10 cellular contexts compared by ENCODE assay signal in genomic region chr7:151125835-151126481, GRCh38. TPM values are rescaled to one million over a fixed set of nuclear protein-coding genes. Genes with fewer than 3 reads are reported as not detected.
A peak's percentile ranks its signal among the peaks of the same experiment; 100 is the strongest.
DNase-seq lines count a peak whose midpoint lies in the region; ATAC-seq and TF ChIP-seq lines count a peak whose summit lies in the region.
"Had no signal": no experiment of that assay in that cellular context is flagged by ENCODE, and none has a peak within 500 bp of the region (broad histone marks: within the 10 kb centered on the region; RNA-seq: fewer than 3 reads in every experiment).

No MANE protein-coding gene starts in this region.

- H3K4me3 ChIP-seq in H7 (ENCODE audit: insufficient read depth, low read depth, low read length) (peak overlapping the region; percentile 47), colonic mucosa (peak overlapping the region; percentile 37), iPS-20b (ENCODE audit: low read length) (peak overlapping the region; percentile 76), skeletal muscle satellite cell (ENCODE audit: low read length) (peak overlapping the region; percentile 42)

- no peak for ATAC-seq in HG02840 (IDR thresholded peaks at IDR 0.05; ENCODE audit: low FRiP score, unreplicated experiment)
- no peak for ATAC-seq in GM19351 (IDR thresholded peaks at IDR 0.05; ENCODE audit: unreplicated experiment)
- no peak for ATAC-seq in HG02885 (IDR thresholded peaks at IDR 0.05; ENCODE audit: poor library complexity, unreplicated experiment)
- ATAC-seq: stimulated activated naive CD8-positive, alpha-beta T cell treated with anti-CD3 and anti-CD28 coated beads, Interleukin-15, amount 100 ng/mL, for 72 hours had no signal

- H3K9me3 ChIP-seq in colonic mucosa, result no peaks in the 10 kb centered on the region
- H3K9me3 ChIP-seq in iPS-20b (ENCODE audit: insufficient read depth, low read depth, low read length), result no peaks in the 10 kb centered on the region
- no peaks in the 10 kb centered on the region for H3K9me3 ChIP-seq in skeletal muscle satellite cell (replicated peaks; ENCODE audit: low read length)

- H3K9ac ChIP-seq in colonic mucosa (ENCODE audit: low read depth in 2 of 2, low read length in 2 of 2), result peak overlapping the region; percentile 46 to 47
- H3K9ac ChIP-seq in iPS-20b (ENCODE audit: low read depth, low read length), result peak overlapping the region; percentile 59; the same call in 1 of the 2 replicates
- no peak overlapping the region for H3K9ac ChIP-seq in skeletal muscle satellite cell (ENCODE audit: low read depth, low read length)

- H3K27ac ChIP-seq in colonic mucosa, result peak overlapping the region; percentile 82
- H3K27ac ChIP-seq in iPS-20b (ENCODE audit: low read length), result no peak overlapping the region

- H3K4me2 ChIP-seq in skeletal muscle satellite cell (ENCODE audit: low read length), result peak overlapping the region; percentile 77

- DNase-seq in H7, result peak; percentile 95
- peak; percentile 83 for DNase-seq in colonic mucosa
- no peak for DNase-seq in NCI-H748 treated with DMSO at 0.1 percent for 48 hours (lab: John Stamatoyannopoulos, UW)
- DNase-seq: activated B cell treated with CpG ODN at 0.5 μM for 24 hours; stimulated activated naive CD8-positive, alpha-beta T cell treated with anti-CD3 and anti-CD28 coated beads, Interleukin-15, amount 100 ng/mL, for 72 hours had no signal

- H3K27me3 ChIP-seq in H7 (ENCODE audit: control insufficient read depth, insufficient read depth, low read length), result peaks cover 3% of the 10 kb centered on the region; the same call in 1 of the 2 replicates
- H3K27me3 ChIP-seq in colonic mucosa, result no peaks in the 10 kb centered on the region
- H3K27me3 ChIP-seq in iPS-20b (ENCODE audit: insufficient read depth, low read length), result peaks cover 24% of the 10 kb centered on the region
- no peaks in the 10 kb centered on the region for H3K27me3 ChIP-seq in skeletal muscle satellite cell (ENCODE audit: control insufficient read depth, insufficient read depth, low read length)

- intact Hi-C loops in colonic mucosa (cut with DNase I), result loop anchor here (10.0 kb wide), 1 partner anchor 119 kb away; the partner anchor contains the start of gene SMARCD3

- TF ChIP-seq CTCF in colonic mucosa (IDR thresholded peaks at IDR 0.05), result no peak

- H3K36me3 ChIP-seq in H7 (replicated peaks; ENCODE audit: control insufficient read depth, insufficient read depth, low read length), result peaks cover 8% of the 10 kb centered on the region
- no peaks in the 10 kb centered on the region for H3K36me3 ChIP-seq in colonic mucosa
- peaks cover 29% of the 10 kb centered on the region for H3K36me3 ChIP-seq in iPS-20b (ENCODE audit: insufficient read depth, low read depth, low read length)
- peaks cover 68% of the 10 kb centered on the region for H3K36me3 ChIP-seq in skeletal muscle satellite cell (ENCODE audit: insufficient read depth, low read length)

- H3K4me1 ChIP-seq in colonic mucosa (peaks cover 4% of the 10 kb centered on the region), iPS-20b (ENCODE audit: insufficient read depth, low read length) (peaks cover 10% of the 10 kb centered on the region), skeletal muscle satellite cell (ENCODE audit: control insufficient read depth, insufficient read depth, low read length) (peaks cover 7% of the 10 kb centered on the region)

RNA-seq across cellular contexts. Expression of gene AGAP3, which starts 39.7 kb away (rescaled TPM):
- 63.3 and 76.0 TPM in 2 replicates for total RNA-seq in H7 (2014; rRNA removed; shearing (Covaris generic))
- total RNA-seq in colonic mucosa, result 10 to 100 TPM; 50.8 to 79.2 TPM
- total RNA-seq in skeletal muscle satellite cell (2012; rRNA removed), result 60.1 and 66.2 TPM in 2 replicates

RNA-seq across cellular contexts. Expression of gene GBX1, which starts 41.5 kb away (rescaled TPM):
- 0.62 TPM in 1 of 2 replicates, not detected in the other for total RNA-seq in H7 (2014; rRNA removed; shearing (Covaris generic))
- total RNA-seq in colonic mucosa, result not detected
- total RNA-seq in skeletal muscle satellite cell (2012; rRNA removed), result not detected in 2 replicates
- total RNA-seq: activated B cell treated with CpG ODN at 0.5 μM for 24 hours had no signal

RNA-seq across cellular contexts. Expression of gene TMUB1, which starts 42.7 kb away (rescaled TPM):
- 67.4 and 73.4 TPM in 2 replicates for total RNA-seq in H7 (2014; rRNA removed; shearing (Covaris generic))
- total RNA-seq in colonic mucosa, result 100 to 1,000 TPM in 1 of 2 donors, 10 to 100 TPM in 1; 73.4 to 103 TPM
- 18.8 and 25.1 TPM in 2 replicates for total RNA-seq in skeletal muscle satellite cell (2012; rRNA removed)

RNA-seq across cellular contexts. Expression of gene FASTK, which starts 45.3 kb away (rescaled TPM):
- 58.4 and 86.3 TPM in 2 replicates for total RNA-seq in H7 (2014; rRNA removed; shearing (Covaris generic))
- total RNA-seq in colonic mucosa, result 100 to 1,000 TPM in 1 of 2 donors, 10 to 100 TPM in 1; 67.0 to 149 TPM
- 58.3 and 85.2 TPM in 2 replicates for total RNA-seq in skeletal muscle satellite cell (2012; rRNA removed)
